ENCODE assay signal across 17 cellular contexts in genomic region chr13:113166266-113166665, GRCh38. TPM values are rescaled to one million over a fixed set of nuclear protein-coding genes. Genes with fewer than 3 reads are reported as not detected.
"Had no signal": no experiment of that assay in that cellular context is flagged by ENCODE, and none has a peak within 500 bp of the region (broad histone marks: within the 10 kb centered on the region; RNA-seq: fewer than 3 reads in every experiment).

No MANE protein-coding gene starts in this region.

- H3K36me3 ChIP-seq: colonic mucosa had no signal

- H3K4me3 ChIP-seq: body of pancreas, colonic mucosa, esophagus squamous epithelium, hepatocyte, left lung had no signal

- H3K27me3 ChIP-seq: colonic mucosa had no signal

- H3K9me3 ChIP-seq: body of pancreas, colonic mucosa, esophagus squamous epithelium, left lung, neutrophil had no signal

- ATAC-seq: body of pancreas; left lung; naive thymus-derived CD4-positive, alpha-beta T cell had no signal

- DNase-seq: activated CD4-positive, alpha-beta T cell treated with anti-CD3 and anti-CD28 coated beads, Interleukin-2, amount 50 U/mL, for 1 hour; body of pancreas; caudate nucleus; colonic mucosa; esophagus squamous epithelium; left lung; mammary epithelial cell; naive thymus-derived CD4-positive, alpha-beta T cell had no signal

- H3K27ac ChIP-seq: body of pancreas, colonic mucosa, esophagus squamous epithelium, hepatocyte, left lung, neutrophil had no signal

- H3K4me3 Mint-ChIP-seq: naive thymus-derived CD4-positive, alpha-beta T cell had no signal

- H3K4me1 ChIP-seq: body of pancreas, colonic mucosa, esophagus squamous epithelium, left lung had no signal

RNA-seq across cellular contexts. Expression of gene PROZ, which starts 7.8 kb away (rescaled TPM):
- total RNA-seq: body of pancreas, colonic mucosa, endothelial cell of umbilical vein, esophagus squamous epithelium, glomerular endothelial cell, left lung, mammary epithelial cell, renal cortical epithelial cell, skeletal muscle tissue, urinary bladder had no signal
- polyA plus RNA-seq: endothelial cell of umbilical vein; keratinocyte; mammary epithelial cell; naive thymus-derived CD4-positive, alpha-beta T cell; urinary bladder had no signal

RNA-seq across cellular contexts. Expression of gene F10, which starts 43.7 kb away (rescaled TPM):
- total RNA-seq: endothelial cell of umbilical vein; glomerular endothelial cell; mammary epithelial cell; naive thymus-derived CD4-positive, alpha-beta T cell; T-helper 2 cell treated with Interferon-gamma antibody and Interleukin-4, amounts not matched to agents 100 ng/mL and 5 ng/mL, for 36 hours had no signal
- polyA plus RNA-seq: keratinocyte; mammary epithelial cell; naive thymus-derived CD4-positive, alpha-beta T cell had no signal
